22 cellular contexts compared by ENCODE assay signal in the genomic region with DNA sequence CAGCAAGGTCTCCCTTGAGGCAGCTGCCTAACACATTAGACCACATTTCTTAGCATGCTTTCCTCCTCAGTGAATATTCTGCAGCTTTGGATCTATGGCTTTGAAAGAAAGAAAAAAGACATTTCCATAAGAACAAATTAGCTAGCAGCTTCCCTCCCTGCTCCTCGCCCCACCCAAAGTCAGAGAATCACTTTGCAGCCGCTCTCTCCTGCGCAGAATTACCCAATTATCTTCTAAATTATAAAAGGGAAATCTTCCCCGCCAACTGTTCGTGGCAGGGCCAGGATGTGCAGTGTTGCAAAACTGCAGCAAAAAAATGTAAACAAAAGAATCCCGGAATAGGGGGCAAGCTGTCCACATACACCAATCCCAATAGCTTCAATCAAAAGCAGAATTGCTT.
A peak's percentile ranks its signal among the peaks of the same experiment; 100 is the strongest.
DNase-seq lines count a peak whose midpoint lies in the region; ATAC-seq, FAIRE-seq and TF ChIP-seq lines count a peak whose summit lies in the region.
"Had no signal": no experiment of that assay in that cellular context is flagged by ENCODE, and none has a peak within 500 bp of the region (broad histone marks: within the 10 kb centered on the region; RNA-seq: fewer than 3 reads in every experiment).

No MANE protein-coding gene starts in this region.

- FAIRE-seq in GM12891 (lab: Jason Lieb, UNC) = no peak
- FAIRE-seq: G401.6, H1 had no signal

- WGBS in esophagus muscularis mucosa = 66% methylated on average over 6 of the region's 6 CpGs

- no peaks in the 10 kb centered on the region for H3K27me3 ChIP-seq in esophagus muscularis mucosa

- no peak for ATAC-seq in GM18502 (IDR thresholded peaks at IDR 0.05; ENCODE audit: poor library complexity, unreplicated experiment)

- no peak overlapping the region for H3K4me3 ChIP-seq in esophagus muscularis mucosa
- H3K4me3 ChIP-seq: MG63, PC-9 had no signal

- in situ Hi-C loops in GM13976 (cut with MboI; ENCODE audit: low sequenced_read_pairs, unreplicated experiment) = loop anchor here (25.0 kb wide), 1 partner anchor 106 kb away; no protein-coding TSS in a partner anchor

- no peaks in the 10 kb centered on the region for H3K36me3 ChIP-seq in esophagus muscularis mucosa
- H3K36me3 ChIP-seq: MG63 had no signal

- no peak overlapping the region for H3K27ac ChIP-seq in esophagus muscularis mucosa (replicated peaks in 1 of 4)
- H3K27ac ChIP-seq: PC-9 had no signal

- H3K4me1 ChIP-seq in esophagus muscularis mucosa = no peaks in the 10 kb centered on the region

- TF ChIP-seq EP300 in esophagus muscularis mucosa (IDR thresholded peaks at IDR 0.05) = no peak

- peaks cover 0 to 4% (median 2%) of the 10 kb centered on the region in 4 donors for H3K9me3 ChIP-seq in esophagus muscularis mucosa
- H3K9me3 ChIP-seq: MG63 had no signal

- intact Hi-C loops in esophagus muscularis mucosa (cut with DNase I) = no loop called here

- DNase-seq in NCI-H1105 treated with DMSO at 0.1 percent for 48 hours (lab: John Stamatoyannopoulos, UW) (peak; percentile 63), NCI-H1694 treated with DMSO at 0.1 percent for 48 hours (lab: John Stamatoyannopoulos, UW) (peak; percentile 66), esophagus muscularis mucosa (ENCODE audit: extremely low spot score) (peak; percentile 34), GM13976 (ENCODE audit: low spot score) (no peak), GM12891 (ENCODE audit: insufficient read length, low spot score) (no peak)
- no peak for DNase-seq in activated CD8-positive, alpha-beta memory T cell treated with anti-CD3 and anti-CD28 coated beads for 24 hours
- DNase-seq: C1 segment of cervical spinal cord; CD4-positive, alpha-beta memory T cell; COR-L47; HCEC 1CT; IMR-90; KG1; MG63; NCI-H2029; NCI-H446 treated with DMSO at 0.1 percent for 48 hours; PC-9; RPMI8226; SHP77; T-helper 1 cell had no signal

- TF ChIP-seq CTCF in esophagus muscularis mucosa (IDR thresholded peaks at IDR 0.05) = no peak
- TF ChIP-seq CTCF in GM13976 (IDR thresholded peaks at IDR 0.05; ENCODE audit: borderline replicate concordance, control extremely low read depth, extremely low read depth, insufficient read depth, missing control alignments) = no peak

- TF ChIP-seq POLR2A in esophagus muscularis mucosa (IDR thresholded peaks at IDR 0.05; ENCODE audit: low read depth) (no peak), GM12891 (IDR thresholded peaks at IDR 0.05; ENCODE audit: low read depth, low read length) (no peak)

TF ChIP-seq in GM12891, 5 proteins besides CTCF, POLR2A, EP300 and RAD21:
- TF ChIP-seq SPI1 (IDR thresholded peaks at IDR 0.05; ENCODE audit: low read depth, low read length) = no peak
- TF ChIP-seq POLR2AphosphoS5 (IDR thresholded peaks at IDR 0.05; ENCODE audit: low read depth, low read length) = no peak
- no peak for TF ChIP-seq PAX5 (IDR thresholded peaks at IDR 0.05; ENCODE audit: insufficient read depth, low read length, severe bottlenecking)
- no peak for TF ChIP-seq POU2F2 (IDR thresholded peaks at IDR 0.05; ENCODE audit: low read depth, low read length)
- TF ChIP-seq TAF1 (IDR thresholded peaks at IDR 0.05; ENCODE audit: low read depth, low read length) = no peak

Comparison
In these comparisons a context has a peak if more than half of its experiments do, and no peak if none do; other contexts are left out.
1. DNase-seq: peak in NCI-H1105 treated with DMSO at 0.1 percent for 48 hours (single experiment), NCI-H1694 treated with DMSO at 0.1 percent for 48 hours (single experiment) and esophagus muscularis mucosa (single experiment); none in activated CD8-positive, alpha-beta memory T cell treated with anti-CD3 and anti-CD28 coated beads for 24 hours (single experiment), GM13976 (single experiment) and GM12891 (single experiment).